8 cellular contexts compared by ENCODE assay signal in the genomic region with DNA sequence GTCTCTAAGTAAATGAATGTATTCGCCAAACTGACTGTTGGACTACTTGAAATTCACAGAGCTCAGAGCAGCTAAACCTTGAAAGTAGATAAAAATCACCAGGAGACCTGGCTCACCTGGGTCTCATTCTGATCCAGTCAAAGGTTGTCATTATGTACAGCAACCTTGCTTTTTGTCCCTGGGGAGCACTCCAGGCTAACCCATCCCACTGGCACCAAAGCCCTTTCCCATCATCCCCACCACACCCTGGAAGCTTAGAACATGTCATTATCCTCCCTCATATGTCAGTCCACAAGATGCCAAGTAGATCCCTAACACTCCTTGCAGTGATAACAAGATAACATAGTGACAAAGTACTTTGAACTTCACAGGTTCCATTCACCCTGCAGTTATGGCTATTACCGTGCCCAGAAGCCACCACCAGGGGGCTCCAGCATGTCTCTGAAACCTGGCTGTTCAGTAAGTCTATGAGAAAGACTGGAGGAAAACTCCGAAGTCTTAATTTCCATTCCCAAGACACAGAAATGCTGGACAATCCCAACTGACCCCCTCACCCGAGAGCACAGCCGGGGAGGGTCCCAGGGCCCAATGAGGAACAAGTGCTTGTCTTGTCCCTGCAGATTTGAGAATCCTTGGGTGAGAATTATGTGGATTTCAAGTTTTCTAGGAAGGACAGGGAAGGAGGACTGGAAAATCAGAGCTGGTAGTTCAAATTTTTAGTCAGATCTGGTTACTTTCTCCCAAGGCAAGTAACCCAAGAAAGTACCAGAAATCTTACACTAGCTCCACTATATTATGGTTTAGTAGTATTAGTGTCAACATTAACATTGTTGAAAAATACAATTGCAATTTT. TPM values are rescaled to one million over a fixed set of nuclear protein-coding genes. Genes with fewer than 3 reads are reported as not detected.
DNase-seq lines count a peak whose midpoint lies in the region; ATAC-seq and TF ChIP-seq lines count a peak whose summit lies in the region.

No MANE protein-coding gene starts in this region.

- H3K9me3 Mint-ChIP-seq in activated CD8-positive, alpha-beta T cell treated with anti-CD3 and anti-CD28 coated beads for 36 hours: no peaks in the 10 kb centered on the region

- ATAC-seq in activated CD8-positive, alpha-beta T cell treated with anti-CD3 and anti-CD28 coated beads for 36 hours: peak; percentile 82
- ATAC-seq in mucosa of descending colon (peak; percentile 94), HG02973 (IDR thresholded peaks at IDR 0.05; ENCODE audit: unreplicated experiment) (no peak)

- no peak overlapping the region for H3K27ac Mint-ChIP-seq in activated CD8-positive, alpha-beta T cell treated with anti-CD3 and anti-CD28 coated beads for 36 hours

- peak; percentile 71 for DNase-seq in D341Med (ENCODE audit: low spot score)
- peak; percentile 39 for DNase-seq in H7
- peak; percentile 23 for DNase-seq in NCI-H2227 treated with DMSO at 0.1 percent for 48 hours (lab: John Stamatoyannopoulos, UW)
- peak; percentile 90 for DNase-seq in activated CD8-positive, alpha-beta T cell treated with anti-CD3 and anti-CD28 coated beads for 36 hours
- DNase-seq in effector CD8-positive, alpha-beta T cell (lab: John Stamatoyannopoulos, UW): peak; percentile 73
- peak; percentile 67 to 91 (median 91) for DNase-seq in mucosa of descending colon
- DNase-seq in stimulated activated CD8-positive, alpha-beta memory T cell treated with anti-CD3 and anti-CD28 coated beads, Interleukin-7, amount 100 ng/mL, for 1 hour (ENCODE audit: low read depth in 2 of 2): peak; percentile 55 to 60

- H3K36me3 ChIP-seq in H7 (replicated peaks; ENCODE audit: control insufficient read depth, insufficient read depth, low read length) (no peaks in the 10 kb centered on the region), mucosa of descending colon (ENCODE audit: low read depth) (no peaks in the 10 kb centered on the region)

- no peak overlapping the region for H3K4me3 Mint-ChIP-seq in activated CD8-positive, alpha-beta T cell treated with anti-CD3 and anti-CD28 coated beads for 36 hours

- POLR2A ChIA-PET in activated CD8-positive, alpha-beta T cell treated with anti-CD3 and anti-CD28 coated beads for 36 hours (lab: Charles Lee): no interaction called here

- H3K4me1 ChIP-seq in mucosa of descending colon (ENCODE audit: low read depth): no peaks in the 10 kb centered on the region

- no peaks in the 10 kb centered on the region for H3K4me1 Mint-ChIP-seq in activated CD8-positive, alpha-beta T cell treated with anti-CD3 and anti-CD28 coated beads for 36 hours (ENCODE audit: low read depth)

- H3K4me3 ChIP-seq in H7 (ENCODE audit: insufficient read depth, low read depth, low read length) (no peak overlapping the region), mucosa of descending colon (no peak overlapping the region)

- H3K27me3 Mint-ChIP-seq in activated CD8-positive, alpha-beta T cell treated with anti-CD3 and anti-CD28 coated beads for 36 hours: peaks cover 19% of the 10 kb centered on the region

- no peaks in the 10 kb centered on the region for H3K9me3 ChIP-seq in mucosa of descending colon

- CTCF ChIA-PET in activated CD8-positive, alpha-beta T cell treated with anti-CD3 and anti-CD28 coated beads for 36 hours (lab: Charles Lee): interaction anchor here (0.6 to 4.2 kb wide), 58 partner anchors 9 to 563 kb away, joined by 3 to 21 read pairs (median 5); partner anchors contain the start of gene USP47

- intact Hi-C loops in activated CD8-positive, alpha-beta T cell treated with anti-CD3 and anti-CD28 coated beads for 36 hours (cut with micrococcal nuclease): loop anchor here (2.0 to 10.0 kb wide), 3 partner anchors 48 to 246 kb away; no protein-coding TSS in a partner anchor
- intact Hi-C loops in mucosa of descending colon (cut with DNase I, micrococcal nuclease): loop anchor here (5.0 kb wide), 1 partner anchor 243 kb away; no protein-coding TSS in a partner anchor

- H3K36me3 Mint-ChIP-seq in activated CD8-positive, alpha-beta T cell treated with anti-CD3 and anti-CD28 coated beads for 36 hours (ENCODE audit: low read depth): no peaks in the 10 kb centered on the region

- TF ChIP-seq CTCF in activated CD8-positive, alpha-beta T cell treated with anti-CD3 and anti-CD28 coated beads for 36 hours (IDR thresholded peaks at IDR 0.05): peak; percentile 83
- peak; percentile 71 for TF ChIP-seq CTCF in mucosa of descending colon (IDR thresholded peaks at IDR 0.05)

- no peaks in the 10 kb centered on the region for H3K27me3 ChIP-seq in H7 (ENCODE audit: control insufficient read depth, insufficient read depth, low read length)

RNA-seq across cellular contexts. Expression of gene USP47, which starts 43.0 kb away (rescaled TPM):
- total RNA-seq in H7 (2014; rRNA removed; shearing (Covaris generic)): 25.8 and 32.8 TPM in 2 replicates
- 10 to 100 TPM; 37.8 to 39.7 TPM for total RNA-seq in activated CD8-positive, alpha-beta T cell treated with anti-CD3 and anti-CD28 coated beads for 36 hours
- 10 to 100 TPM; 36.1 to 59.3 (median 39.1) TPM for total RNA-seq in mucosa of descending colon

Comparison
In these comparisons a context has a peak if more than half of its experiments do, and no peak if none do; other contexts are left out.
1. DNase-seq: peak in every context shown above with its lines; median percentile 91 in mucosa of descending colon; 90 in activated CD8-positive, alpha-beta T cell treated with anti-CD3 and anti-CD28 coated beads for 36 hours; 73 in effector CD8-positive, alpha-beta T cell; 71 in D341Med; 58 in stimulated activated CD8-positive, alpha-beta memory T cell treated with anti-CD3 and anti-CD28 coated beads, Interleukin-7, amount 100 ng/mL, for 1 hour; 39 in H7; 23 in NCI-H2227 treated with DMSO at 0.1 percent for 48 hours.